Comparison of ENCODE assay signal across 12 cellular contexts in genomic region chr22:17845790-17846189, GRCh38.
DNase-seq lines count a peak whose midpoint lies in the region; ATAC-seq, FAIRE-seq and TF ChIP-seq lines count a peak whose summit lies in the region.
"Had no signal": no experiment of that assay in that cellular context is flagged by ENCODE, and none has a peak within 500 bp of the region (broad histone marks: within the 10 kb centered on the region; RNA-seq: fewer than 3 reads in every experiment).

No MANE protein-coding gene starts in this region.

- no peak for TF ChIP-seq CTCF in thyroid gland (IDR thresholded peaks at IDR 0.05)
- TF ChIP-seq CTCF in HepG2 (CRISPR knock-in tag; IDR thresholded peaks at IDR 0.05), result no peak

- H3K4me1 ChIP-seq in thyroid gland (peaks cover 21 to 28% of the 10 kb centered on the region in 2 donors), HepG2 (ENCODE audit: insufficient read depth, low read length) (peaks cover 20% of the 10 kb centered on the region)

- H3K36me3 ChIP-seq in thyroid gland, result peaks cover 0 to under 1% of the 10 kb centered on the region in 2 donors
- H3K36me3 ChIP-seq in HepG2 (replicated peaks in 1 of 2; ENCODE audit: control insufficient read depth in 1 of 2, insufficient read depth in 2 of 2, low read length in 2 of 2), result peaks cover 5 to 7% of the 10 kb centered on the region in 2 experiments; a peak in 2 of 5 replicates

- BruUV-seq in HepG2 (replicated peaks; lab: Mats Ljungman, UMichigan), result no TSS peak

- H3K4me3 Mint-ChIP-seq in naive B cell, result no peak overlapping the region

- CTCF ChIA-PET in HepG2 (lab: Yijun Ruan, JAX; ENCODE audit: low intra/inter-chr PET ratio, low total read pairs), result no interaction called here

- DNase-seq in SK-N-DZ (ENCODE audit: low spot score), result peak; percentile 41
- peak; percentile 41 for DNase-seq in fibroblast of gingiva (ENCODE audit: low read depth)
- DNase-seq in naive B cell, result no peak
- DNase-seq in thyroid gland, result peak in 1 of 2 donors; percentile 27
- no peak for DNase-seq in HepG2 (ENCODE audit: low spot score)
- no peak for DNase-seq in activated T-cell treated with anti-CD3 and anti-CD28 coated beads for 4 hours
- DNase-seq: activated CD4-positive, alpha-beta T cell treated with anti-CD3 and anti-CD28 coated beads, Interleukin-2, amount 50 U/mL, for 4 hours; cerebellar nuclear complex; foreskin fibroblast; Kasumi-1 had no signal

- H3K27me3 Mint-ChIP-seq in naive B cell, result no peaks in the 10 kb centered on the region

- H3K36me3 Mint-ChIP-seq in naive B cell, result peaks cover 0 to 3% of the 10 kb centered on the region in 2 donors

- intact Hi-C loops in thyroid gland (cut with DNase I), result no loop called here
- intact Hi-C loops in HepG2 (cut with micrococcal nuclease; ENCODE audit: unreplicated experiment), result no loop called here

- FAIRE-seq in HepG2 (lab: Jason Lieb, UNC), result no peak

- TF ChIP-seq EP300 in HepG2 (IDR thresholded peaks at IDR 0.05; ENCODE audit: low read depth in 2 of 2, low read length in 2 of 2) (no peak), HepG2 (CRISPR knock-in tag; IDR thresholded peaks at IDR 0.05; ENCODE audit: borderline replicate concordance) (no peak)

- no peak overlapping the region for H3K4me2 ChIP-seq in HepG2 (ENCODE audit: low read depth, low read length)

- no peak overlapping the region for H3K9ac ChIP-seq in HepG2 (ENCODE audit: insufficient read depth, low read depth, low read length)

- in situ Hi-C loops in HepG2 (cut with HindIII; ENCODE audit: extremely low pct_ligation_motif_present, low pct_unique_long_range_greater_than_20kb), result no loop called here

- H3K9me3 ChIP-seq in thyroid gland (no peaks in the 10 kb centered on the region), HepG2 (ENCODE audit: low read length) (no peaks in the 10 kb centered on the region)

- H3K4me1 Mint-ChIP-seq in naive B cell, result peaks cover 4 to 10% (median 6%) of the 10 kb centered on the region in 3 donors

- TF ChIP-seq RAD21 in HepG2 (CRISPR knock-in tag; IDR thresholded peaks at IDR 0.05), result no peak

- ATAC-seq in naive B cell (ENCODE audit: low read depth in 2 of 2) (no peak), HepG2 (no peak), HG03108 (IDR thresholded peaks at IDR 0.05; ENCODE audit: unreplicated experiment) (no peak), GM21390 (IDR thresholded peaks at IDR 0.05; ENCODE audit: unreplicated experiment) (no peak)

- WGBS in thyroid gland, 2 donors, result 58 to 78% methylated on average over 3 of the region's 3 CpGs
- 64% methylated on average over 3 of the region's 3 CpGs for WGBS in HepG2 (ENCODE audit: low lambda C conversion rate)

- TF ChIP-seq POLR2A in thyroid gland (IDR thresholded peaks at IDR 0.05), result no peak
- no peak for TF ChIP-seq POLR2A in HepG2 (IDR thresholded peaks at IDR 0.05; ENCODE audit: insufficient read depth in 1 of 2, low read depth in 2 of 2, low read length in 2 of 2)

- no peaks in the 10 kb centered on the region for H4K20me1 ChIP-seq in HepG2 (ENCODE audit: insufficient read depth, low read length)

- H3K27ac Mint-ChIP-seq in naive B cell, result peak overlapping the region in 5 of 6 donors; percentile 15 to 72 (median 52)

- no peak overlapping the region for H2AFZ ChIP-seq in HepG2 (ENCODE audit: low read length)

- POLR2A ChIA-PET in HepG2 (lab: Yijun Ruan, JAX), result no interaction called here

- H3K27me3 ChIP-seq in thyroid gland (no peaks in the 10 kb centered on the region), HepG2 (ENCODE audit: control insufficient read depth in 1 of 2, insufficient read depth in 2 of 2, low read length in 2 of 2) (no peaks in the 10 kb centered on the region)

- H3K4me3 ChIP-seq in thyroid gland (replicated peaks in 1 of 3), result no peak overlapping the region
- H3K4me3 ChIP-seq in HepG2 (replicated peaks in 1 of 3; ENCODE audit: insufficient read depth in 1 of 3, low read depth in 2 of 3, low read length in 3 of 3), result no peak overlapping the region

- H3K9me3 Mint-ChIP-seq in naive B cell, result no peaks in the 10 kb centered on the region

- H3K79me2 ChIP-seq in HepG2 (ENCODE audit: insufficient read depth, low read length), result no peaks in the 10 kb centered on the region

- peak overlapping the region; percentile 56 to 80 (median 75) for H3K27ac ChIP-seq in thyroid gland
- no peak overlapping the region for H3K27ac ChIP-seq in HepG2 (ENCODE audit: extremely low read length, insufficient read depth, low read length)

TF ChIP-seq in HepG2, 621 proteins besides CTCF, POLR2A, EP300 and RAD21:
- no peak for TF ChIP-seq EEA1 (CRISPR knock-in tag; IDR thresholded peaks at IDR 0.05; ENCODE audit: borderline replicate concordance)
- TF ChIP-seq MXI1 (IDR thresholded peaks at IDR 0.05; ENCODE audit: borderline replicate concordance, low read depth, low read length), result no peak
TF ChIP-seq in HepG2: peak in this region for 0.

Comparison
In these comparisons a context has a peak if more than half of its experiments do, and no peak if none do; other contexts are left out.
1. DNase-seq: peak in SK-N-DZ (single experiment) and fibroblast of gingiva (single experiment); none in naive B cell (single experiment), HepG2 (single experiment) and activated T-cell treated with anti-CD3 and anti-CD28 coated beads for 4 hours (single experiment).